ENCODE assay signal across 11 cellular contexts in the genomic region with DNA sequence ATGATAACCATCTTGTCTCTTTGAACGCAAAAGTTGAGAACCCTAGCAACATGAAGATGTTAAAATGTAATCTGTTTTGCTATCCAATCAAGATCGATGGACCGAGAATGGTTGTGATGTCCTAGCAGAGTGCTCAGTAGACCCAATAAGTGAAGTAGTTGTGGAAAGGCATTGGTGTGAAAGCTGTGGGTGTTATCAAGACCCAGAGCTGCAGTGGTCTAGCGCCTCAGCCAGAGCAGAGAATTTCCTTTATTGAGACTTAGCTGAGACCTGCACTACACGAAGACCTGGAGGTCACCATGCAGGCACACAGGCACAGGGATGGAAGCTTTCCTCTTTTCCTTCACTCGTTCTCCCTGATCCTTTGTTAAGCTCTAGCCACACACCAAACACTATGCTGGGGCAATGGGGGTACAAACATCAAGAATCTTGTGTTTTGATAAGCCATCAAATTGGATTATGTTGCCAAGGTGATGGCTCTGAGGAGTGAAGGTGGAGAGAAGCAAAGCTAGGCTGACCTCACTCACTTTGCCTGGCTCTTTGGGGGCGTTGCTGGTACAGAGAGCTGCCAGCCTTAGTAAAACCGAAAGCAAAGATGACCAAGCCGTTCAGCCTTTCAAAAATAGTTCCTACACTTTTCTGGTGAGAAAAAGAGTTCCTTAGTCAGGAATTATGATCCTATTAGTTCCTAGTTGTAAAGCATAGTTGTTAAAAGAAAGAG. TPM values are rescaled to one million over a fixed set of nuclear protein-coding genes. Genes with fewer than 3 reads are reported as not detected.
DNase-seq lines count a peak whose midpoint lies in the region; ATAC-seq and TF ChIP-seq lines count a peak whose summit lies in the region.
"Had no signal": no experiment of that assay in that cellular context is flagged by ENCODE, and none has a peak within 500 bp of the region (broad histone marks: within the 10 kb centered on the region; RNA-seq: fewer than 3 reads in every experiment).

No MANE protein-coding gene starts in this region.

- peaks cover 12% of the 10 kb centered on the region for H3K4me1 ChIP-seq in upper lobe of right lung
- H3K4me1 ChIP-seq in ovary (ENCODE audit: insufficient read depth) = no peaks in the 10 kb centered on the region

- ATAC-seq in activated T-cell treated with anti-CD3 and anti-CD28 coated beads, Interleukin-2, amount 50 U/mL, for 4 hours = no peak
- peak; percentile 77 for ATAC-seq in HG02981 (IDR thresholded peaks at IDR 0.05; ENCODE audit: unreplicated experiment)
- peak; percentile 68 for ATAC-seq in activated naive CD8-positive, alpha-beta T cell treated with anti-CD3 and anti-CD28 coated beads, Interleukin-2, amount 50 U/mL, for 24 hours
- peak; percentile 60 for ATAC-seq in upper lobe of right lung
- ATAC-seq: WTC11 had no signal

- WGBS in ovary, 3 donors = 66 to 70% (median 68%) methylated on average over 9 of the region's 9 CpGs

- no peak for TF ChIP-seq EP300 in ovary (IDR thresholded peaks at IDR 0.05)

- peak overlapping the region; percentile 12 for H3K4me3 ChIP-seq in upper lobe of right lung
- H3K4me3 ChIP-seq in ovary = no peak overlapping the region

- H3K36me3 ChIP-seq in upper lobe of right lung (no peaks in the 10 kb centered on the region), ovary (no peaks in the 10 kb centered on the region)

- H3K27ac Mint-ChIP-seq in activated naive CD8-positive, alpha-beta T cell treated with anti-CD3 and anti-CD28 coated beads, Interleukin-2, amount 50 U/mL, for 24 hours = no peak overlapping the region
- H3K27ac Mint-ChIP-seq: WTC11 had no signal

- TF ChIP-seq CTCF in upper lobe of right lung (IDR thresholded peaks at IDR 0.05) (no peak), ovary (IDR thresholded peaks at IDR 0.05) (no peak)

- intact Hi-C loops in upper lobe of right lung (cut with DNase I) (no loop called here), ovary (cut with DNase I) (loop anchor here in 3 of 4 donors (5.0 to 10.0 kb wide), 3 partner anchors 177 to 639 kb away; partner anchors contain the start of gene PIGC (in 1 of the 3))

- no peaks in the 10 kb centered on the region for H3K27me3 Mint-ChIP-seq in activated T-cell treated with anti-CD3 and anti-CD28 coated beads, Interleukin-2, amount 50 U/mL, for 4 hours (ENCODE audit: low read depth)
- H3K27me3 Mint-ChIP-seq in activated naive CD8-positive, alpha-beta T cell treated with anti-CD3 and anti-CD28 coated beads, Interleukin-2, amount 50 U/mL, for 24 hours = peaks cover 2% of the 10 kb centered on the region

- peaks cover 7% of the 10 kb centered on the region for H3K4me1 Mint-ChIP-seq in activated T-cell treated with anti-CD3 and anti-CD28 coated beads, Interleukin-2, amount 50 U/mL, for 4 hours (ENCODE audit: low read depth)
- H3K4me1 Mint-ChIP-seq in activated naive CD8-positive, alpha-beta T cell treated with anti-CD3 and anti-CD28 coated beads, Interleukin-2, amount 50 U/mL, for 24 hours = peaks cover 15% of the 10 kb centered on the region

- H3K4me3 Mint-ChIP-seq in activated T-cell treated with anti-CD3 and anti-CD28 coated beads, Interleukin-2, amount 50 U/mL, for 4 hours = peak overlapping the region; percentile 53
- no peak overlapping the region for H3K4me3 Mint-ChIP-seq in activated naive CD8-positive, alpha-beta T cell treated with anti-CD3 and anti-CD28 coated beads, Interleukin-2, amount 50 U/mL, for 24 hours
- H3K4me3 Mint-ChIP-seq: WTC11 had no signal

- H3K27me3 ChIP-seq in upper lobe of right lung (no peaks in the 10 kb centered on the region), ovary (no peaks in the 10 kb centered on the region)

- H3K27ac ChIP-seq in upper lobe of right lung = peak overlapping the region; percentile 18
- no peak overlapping the region for H3K27ac ChIP-seq in ovary
- H3K27ac ChIP-seq: epithelial cell of prostate had no signal

- H3K36me3 Mint-ChIP-seq in activated T-cell treated with anti-CD3 and anti-CD28 coated beads, Interleukin-2, amount 50 U/mL, for 4 hours (ENCODE audit: insufficient read depth) = no peaks in the 10 kb centered on the region
- H3K36me3 Mint-ChIP-seq in activated naive CD8-positive, alpha-beta T cell treated with anti-CD3 and anti-CD28 coated beads, Interleukin-2, amount 50 U/mL, for 24 hours (ENCODE audit: low read depth) = no peaks in the 10 kb centered on the region
- H3K36me3 Mint-ChIP-seq: WTC11 had no signal

- H3K9me3 ChIP-seq in upper lobe of right lung (no peaks in the 10 kb centered on the region), ovary (no peaks in the 10 kb centered on the region)

- TF ChIP-seq POLR2A in ovary (IDR thresholded peaks at IDR 0.05) = no peak

- H3K9me3 Mint-ChIP-seq in activated T-cell treated with anti-CD3 and anti-CD28 coated beads, Interleukin-2, amount 50 U/mL, for 4 hours = no peaks in the 10 kb centered on the region
- H3K9me3 Mint-ChIP-seq in activated naive CD8-positive, alpha-beta T cell treated with anti-CD3 and anti-CD28 coated beads, Interleukin-2, amount 50 U/mL, for 24 hours = no peaks in the 10 kb centered on the region
- H3K9me3 Mint-ChIP-seq: WTC11 had no signal

- no peak for DNase-seq in activated T-cell treated with anti-CD3 and anti-CD28 coated beads, Interleukin-2, amount 50 U/mL, for 4 hours
- no peak for DNase-seq in activated T-cell treated with anti-CD3 and anti-CD28 coated beads, Interleukin-2, amount 50 U/mL, for 1 hour
- DNase-seq in activated naive CD8-positive, alpha-beta T cell treated with anti-CD3 and anti-CD28 coated beads, Interleukin-2, amount 50 U/mL, for 24 hours = no peak
- DNase-seq in upper lobe of right lung (no peak), SW 1271 (lab: John Stamatoyannopoulos, UW) (no peak), NCI-H1417 treated with DMSO at 0.1 percent for 48 hours (lab: John Stamatoyannopoulos, UW) (no peak), ovary (no peak)
- DNase-seq: occipital lobe had no signal

RNA-seq across cellular contexts. Expression of gene METTL13, which starts 24.1 kb away (rescaled TPM):
- total RNA-seq in activated T-cell treated with anti-CD3 and anti-CD28 coated beads, Interleukin-2, amount 50 U/mL, for 4 hours = 10 to 100 TPM; 68.6 to 83.3 (median 77.7) TPM
- total RNA-seq in upper lobe of right lung (27.8 TPM), ovary (10 to 100 TPM in 6 of 7 donors, 1 to 10 TPM in 1; 9.1 to 24.4 (median 19.1) TPM)
- 10 to 100 TPM; 14.8 to 29.1 TPM for polyA plus RNA-seq in ovary

RNA-seq across cellular contexts. Expression of gene DNM3, which starts 35.7 kb away (rescaled TPM):
- under 1 TPM; 0.35 to 0.58 (median 0.38) TPM for total RNA-seq in activated T-cell treated with anti-CD3 and anti-CD28 coated beads, Interleukin-2, amount 50 U/mL, for 4 hours
- total RNA-seq in upper lobe of right lung (15.4 TPM), ovary (1 to 10 TPM; 3.1 to 6.5 (median 4.4) TPM)
- 1 to 10 TPM; 3.9 to 5.4 TPM for polyA plus RNA-seq in ovary

Comparison
In these comparisons a context has a peak if more than half of its experiments do, and no peak if none do; other contexts are left out.
1. ATAC-seq: peak in HG02981 (single experiment), activated naive CD8-positive, alpha-beta T cell treated with anti-CD3 and anti-CD28 coated beads, Interleukin-2, amount 50 U/mL, for 24 hours (single experiment) and upper lobe of right lung (single experiment); none in activated T-cell treated with anti-CD3 and anti-CD28 coated beads, Interleukin-2, amount 50 U/mL, for 4 hours (0 of 2).